In the genomic region with DNA sequence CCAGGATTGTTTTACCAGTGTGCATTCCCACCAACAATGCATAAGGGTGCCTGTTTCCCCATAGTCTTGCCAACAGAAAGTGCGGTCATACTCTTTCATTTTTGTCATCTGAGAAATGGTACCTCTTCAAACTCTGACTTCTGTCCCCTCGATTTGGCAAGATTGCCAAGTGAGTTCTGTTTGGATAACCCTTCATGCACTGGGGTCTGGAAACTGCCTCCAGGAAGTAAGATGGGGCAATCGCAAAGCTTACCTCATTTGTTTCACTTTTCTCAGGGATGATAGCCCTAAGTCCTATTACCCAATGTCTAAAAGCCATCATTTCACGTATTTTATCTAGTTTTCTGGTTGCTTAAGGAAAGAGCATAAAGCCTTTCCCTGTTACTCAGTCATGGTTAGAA, we compare ENCODE assay signal across 1 cellular context.
A peak's percentile ranks its signal among the peaks of the same experiment; 100 is the strongest.
TF ChIP-seq lines count a peak whose summit lies in the region.

No MANE protein-coding gene starts in this region.

TF ChIP-seq in HepG2, 621 proteins besides CTCF, POLR2A, EP300 and RAD21 (continued from another document):
- TF ChIP-seq, protein P1, sequence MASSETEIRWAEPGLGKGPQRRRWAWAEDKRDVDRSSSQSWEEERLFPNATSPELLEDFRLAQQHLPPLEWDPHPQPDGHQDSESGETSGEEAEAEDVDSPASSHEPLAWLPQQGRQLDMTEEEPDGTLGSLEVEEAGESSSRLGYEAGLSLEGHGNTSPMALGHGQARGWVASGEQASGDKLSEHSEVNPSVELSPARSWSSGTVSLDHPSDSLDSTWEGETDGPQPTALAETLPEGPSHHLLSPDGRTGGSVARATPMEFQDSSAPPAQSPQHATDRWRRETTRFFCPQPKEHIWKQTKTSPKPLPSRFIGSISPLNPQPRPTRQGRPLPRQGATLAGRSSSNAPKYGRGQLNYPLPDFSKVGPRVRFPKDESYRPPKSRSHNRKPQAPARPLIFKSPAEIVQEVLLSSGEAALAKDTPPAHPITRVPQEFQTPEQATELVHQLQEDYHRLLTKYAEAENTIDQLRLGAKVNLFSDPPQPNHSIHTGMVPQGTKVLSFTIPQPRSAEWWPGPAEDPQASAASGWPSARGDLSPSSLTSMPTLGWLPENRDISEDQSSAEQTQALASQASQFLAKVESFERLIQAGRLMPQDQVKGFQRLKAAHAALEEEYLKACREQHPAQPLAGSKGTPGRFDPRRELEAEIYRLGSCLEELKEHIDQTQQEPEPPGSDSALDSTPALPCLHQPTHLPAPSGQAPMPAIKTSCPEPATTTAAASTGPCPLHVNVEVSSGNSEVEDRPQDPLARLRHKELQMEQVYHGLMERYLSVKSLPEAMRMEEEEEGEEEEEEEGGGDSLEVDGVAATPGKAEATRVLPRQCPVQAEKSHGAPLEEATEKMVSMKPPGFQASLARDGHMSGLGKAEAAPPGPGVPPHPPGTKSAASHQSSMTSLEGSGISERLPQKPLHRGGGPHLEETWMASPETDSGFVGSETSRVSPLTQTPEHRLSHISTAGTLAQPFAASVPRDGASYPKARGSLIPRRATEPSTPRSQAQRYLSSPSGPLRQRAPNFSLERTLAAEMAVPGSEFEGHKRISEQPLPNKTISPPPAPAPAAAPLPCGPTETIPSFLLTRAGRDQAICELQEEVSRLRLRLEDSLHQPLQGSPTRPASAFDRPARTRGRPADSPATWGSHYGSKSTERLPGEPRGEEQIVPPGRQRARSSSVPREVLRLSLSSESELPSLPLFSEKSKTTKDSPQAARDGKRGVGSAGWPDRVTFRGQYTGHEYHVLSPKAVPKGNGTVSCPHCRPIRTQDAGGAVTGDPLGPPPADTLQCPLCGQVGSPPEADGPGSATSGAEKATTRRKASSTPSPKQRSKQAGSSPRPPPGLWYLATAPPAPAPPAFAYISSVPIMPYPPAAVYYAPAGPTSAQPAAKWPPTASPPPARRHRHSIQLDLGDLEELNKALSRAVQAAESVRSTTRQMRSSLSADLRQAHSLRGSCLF (CRISPR knock-in tag; IDR thresholded peaks at IDR 0.05; ENCODE audit: borderline replicate concordance) = no peak
- no peak for TF ChIP-seq RARG (CRISPR knock-in tag; IDR thresholded peaks at IDR 0.05; ENCODE audit: low read depth)
- no peak for TF ChIP-seq ZFAT (CRISPR knock-in tag; conservative IDR thresholded peaks at IDR 0.05)
- TF ChIP-seq ZNF780A (CRISPR knock-in tag; IDR thresholded peaks at IDR 0.05) = no peak
- no peak for TF ChIP-seq NFKB2 (CRISPR knock-in tag; IDR thresholded peaks at IDR 0.05; ENCODE audit: borderline replicate concordance)
- peak; percentile 45; the same call in 1 of the 2 replicates for TF ChIP-seq FOXO1 (CRISPR knock-in tag; IDR thresholded peaks at IDR 0.05)
- TF ChIP-seq NFIC (IDR thresholded peaks at IDR 0.05; ENCODE audit: low read length) = peak; percentile 54; the same call in 1 of the 2 replicates
- TF ChIP-seq ZNF383 (CRISPR knock-in tag; IDR thresholded peaks at IDR 0.05; ENCODE audit: borderline replicate concordance) = no peak
- TF ChIP-seq ZFP82 (CRISPR knock-in tag; IDR thresholded peaks at IDR 0.05; ENCODE audit: borderline replicate concordance) = no peak
- TF ChIP-seq ZNF326 (CRISPR knock-in tag; IDR thresholded peaks at IDR 0.05; ENCODE audit: borderline replicate concordance) = no peak
- no peak for TF ChIP-seq FOSL1 (CRISPR knock-in tag; IDR thresholded peaks at IDR 0.05; ENCODE audit: borderline replicate concordance)
- no peak for TF ChIP-seq ZNF567 (CRISPR knock-in tag; IDR thresholded peaks at IDR 0.05; ENCODE audit: borderline replicate concordance)
- no peak for TF ChIP-seq ATF1 (CRISPR knock-in tag; IDR thresholded peaks at IDR 0.05)
- no peak for TF ChIP-seq ZNF768 (CRISPR knock-in tag; IDR thresholded peaks at IDR 0.05)
- no peak for TF ChIP-seq CCAR2 (optimal IDR thresholded peaks at IDR 0.05; ENCODE audit: low read depth, low read length)
